ENCODE assay signal across 9 cellular contexts in the genomic region with DNA sequence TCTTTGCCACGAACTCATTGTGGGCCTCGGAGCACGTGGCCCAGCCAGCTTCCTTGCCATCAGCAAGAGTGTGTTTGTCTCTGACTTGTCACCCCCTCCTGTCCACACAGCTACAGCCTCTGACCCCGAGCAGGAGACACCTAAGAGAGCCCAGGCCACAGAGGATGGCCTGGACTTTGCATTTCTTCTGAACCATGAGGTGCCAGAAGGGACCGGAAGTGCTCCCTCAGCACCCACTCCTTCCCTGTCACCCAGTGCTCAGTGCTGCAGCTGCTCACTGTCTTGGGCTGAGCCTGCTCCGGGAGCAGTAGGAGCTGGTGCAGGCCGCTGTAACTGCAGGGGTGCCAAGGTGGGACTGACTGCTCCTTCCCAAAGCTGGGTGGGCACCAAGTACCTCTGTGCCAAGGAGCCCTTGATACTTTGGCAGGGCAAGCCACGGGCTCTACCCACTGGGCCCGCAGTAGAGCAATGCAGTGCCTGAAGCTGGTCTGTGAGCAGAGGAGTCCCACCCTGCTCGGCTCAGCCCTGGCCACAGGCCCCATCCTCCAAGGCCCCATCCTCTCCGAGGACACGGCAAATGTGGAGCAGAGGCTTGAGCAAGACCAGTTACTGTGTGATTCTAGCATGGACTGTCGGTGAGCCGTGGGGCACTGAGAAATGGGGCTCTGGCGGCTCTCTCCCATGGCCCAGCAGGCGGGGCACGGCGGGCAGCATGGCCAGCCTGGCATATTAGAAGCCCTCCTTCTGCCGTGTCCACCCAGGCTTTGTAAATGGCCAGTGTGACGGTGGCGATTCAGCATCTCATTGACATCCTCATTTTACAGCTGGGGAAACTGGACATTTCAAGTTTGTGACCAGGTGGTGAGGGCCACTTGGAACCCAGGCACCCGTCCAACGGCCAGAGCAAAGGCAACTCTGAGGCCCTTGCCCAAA. TPM values are rescaled to one million over a fixed set of nuclear protein-coding genes. Genes with fewer than 3 reads are reported as not detected.
DNase-seq lines count a peak whose midpoint lies in the region; ATAC-seq and TF ChIP-seq lines count a peak whose summit lies in the region.
"Had no signal": no experiment of that assay in that cellular context is flagged by ENCODE, and none has a peak within 500 bp of the region (broad histone marks: within the 10 kb centered on the region; RNA-seq: fewer than 3 reads in every experiment).

No MANE protein-coding gene starts in this region.

- peak overlapping the region; percentile 98 for H3K27ac Mint-ChIP-seq in activated CD8-positive, alpha-beta memory T cell treated with anti-CD3 and anti-CD28 coated beads, Interleukin-2, amount 10 ng/mL, durations not matched to agents 7 days and 5 days

- H3K4me3 Mint-ChIP-seq in activated CD8-positive, alpha-beta memory T cell treated with anti-CD3 and anti-CD28 coated beads, Interleukin-2, amount 10 ng/mL, durations not matched to agents 7 days and 5 days, result peak overlapping the region; percentile 99

- peaks cover 100% of the 10 kb centered on the region for H3K4me1 ChIP-seq in left ventricle myocardium inferior

- no peaks in the 10 kb centered on the region for H3K27me3 ChIP-seq in left ventricle myocardium inferior (ENCODE audit: low read depth)

- peak; percentile 12 for TF ChIP-seq POLR2A in GM19193 (IDR thresholded peaks at IDR 0.05; ENCODE audit: extremely low read depth, insufficient read depth, insufficient read length)

- peaks cover 63% of the 10 kb centered on the region for H3K36me3 Mint-ChIP-seq in activated CD8-positive, alpha-beta memory T cell treated with anti-CD3 and anti-CD28 coated beads, Interleukin-2, amount 10 ng/mL, durations not matched to agents 7 days and 5 days

- H3K27me3 Mint-ChIP-seq in activated CD8-positive, alpha-beta memory T cell treated with anti-CD3 and anti-CD28 coated beads, Interleukin-2, amount 10 ng/mL, durations not matched to agents 7 days and 5 days, result no peaks in the 10 kb centered on the region

- DNase-seq in activated CD8-positive, alpha-beta memory T cell treated with anti-CD3 and anti-CD28 coated beads, Interleukin-2, amount 10 ng/mL, durations not matched to agents 7 days and 5 days, result peak; percentile 66
- no peak for DNase-seq in left ventricle myocardium inferior
- peak; percentile 63 for DNase-seq in stimulated activated naive CD8-positive, alpha-beta T cell treated with anti-CD3 and anti-CD28 coated beads, Interleukin-15, Interleukin-2, amounts not matched to agents 100 U/mL and 50 U/mL, for 24 hours
- no peak for DNase-seq in NCI-H2196 treated with DMSO at 0.1 percent for 48 hours (lab: John Stamatoyannopoulos, UW; ENCODE audit: unreplicated experiment)
- DNase-seq in GF-D8 (lab: John Stamatoyannopoulos, UW), result no peak

- H3K4me1 Mint-ChIP-seq in activated CD8-positive, alpha-beta memory T cell treated with anti-CD3 and anti-CD28 coated beads, Interleukin-2, amount 10 ng/mL, durations not matched to agents 7 days and 5 days, result peaks cover 93% of the 10 kb centered on the region

- no peak for TF ChIP-seq CTCF in left ventricle myocardium inferior (IDR thresholded peaks at IDR 0.05; ENCODE audit: borderline replicate concordance)

- CTCF ChIA-PET in activated CD8-positive, alpha-beta memory T cell treated with anti-CD3 and anti-CD28 coated beads, Interleukin-2, amount 10 ng/mL, durations not matched to agents 7 days and 5 days (lab: Charles Lee), result interaction anchor here (0.8 to 9.3 kb wide), 9 partner anchors 10 to 129 kb away, joined by 3 to 137 read pairs (median 5); partner anchors contain the start of genes ANKRD13D, PPP1CA and SSH3

- no peaks in the 10 kb centered on the region for H3K9me3 ChIP-seq in left ventricle myocardium inferior (replicated peaks)

- intact Hi-C loops in left ventricle myocardium inferior (cut with micrococcal nuclease), result no loop called here

- no peaks in the 10 kb centered on the region for H3K9me3 Mint-ChIP-seq in activated CD8-positive, alpha-beta memory T cell treated with anti-CD3 and anti-CD28 coated beads, Interleukin-2, amount 10 ng/mL, durations not matched to agents 7 days and 5 days (ENCODE audit: low read depth)

- peaks cover 6% of the 10 kb centered on the region for H3K36me3 ChIP-seq in left ventricle myocardium inferior

- ATAC-seq in activated CD8-positive, alpha-beta memory T cell treated with anti-CD3 and anti-CD28 coated beads, Interleukin-2, amount 10 ng/mL, durations not matched to agents 7 days and 5 days, result peak; percentile 16
- ATAC-seq in stimulated activated naive CD8-positive, alpha-beta T cell treated with anti-CD3 and anti-CD28 coated beads, Interleukin-15, Interleukin-2, amounts not matched to agents 100 U/mL and 50 U/mL, for 24 hours, result peak; percentile 7
- ATAC-seq in GM18870 (IDR thresholded peaks at IDR 0.05; ENCODE audit: unreplicated experiment) (no peak), HG02870 (IDR thresholded peaks at IDR 0.05; ENCODE audit: unreplicated experiment) (no peak)
- ATAC-seq: left colon had no signal

- peak overlapping the region; percentile 94 for H3K27ac ChIP-seq in left ventricle myocardium inferior (replicated peaks)

- peak overlapping the region; percentile 98 for H3K4me3 ChIP-seq in left ventricle myocardium inferior

RNA-seq across cellular contexts. Expression of gene GRK2, which starts 6.3 kb away (rescaled TPM):
- total RNA-seq in activated CD8-positive, alpha-beta memory T cell treated with anti-CD3 and anti-CD28 coated beads, Interleukin-2, amount 10 ng/mL, durations not matched to agents 7 days and 5 days, result 100 to 1,000 TPM; 366 to 402 TPM
- total RNA-seq in left ventricle myocardium inferior, result 53.8 TPM

RNA-seq across cellular contexts. Expression of gene ANKRD13D, which starts 16.5 kb away (rescaled TPM):
- total RNA-seq in activated CD8-positive, alpha-beta memory T cell treated with anti-CD3 and anti-CD28 coated beads, Interleukin-2, amount 10 ng/mL, durations not matched to agents 7 days and 5 days, result 100 to 1,000 TPM; 148 to 172 TPM
- 11.8 TPM for total RNA-seq in left ventricle myocardium inferior

RNA-seq across cellular contexts. Expression of gene SSH3, which starts 30.7 kb away (rescaled TPM):
- total RNA-seq in activated CD8-positive, alpha-beta memory T cell treated with anti-CD3 and anti-CD28 coated beads, Interleukin-2, amount 10 ng/mL, durations not matched to agents 7 days and 5 days, result 10 to 100 TPM; 10.7 to 26.4 TPM
- total RNA-seq in left ventricle myocardium inferior, result 14.9 TPM

Comparison
In these comparisons a context has a peak if more than half of its experiments do, and no peak if none do; other contexts are left out.
1. ATAC-seq: peak in activated CD8-positive, alpha-beta memory T cell treated with anti-CD3 and anti-CD28 coated beads, Interleukin-2, amount 10 ng/mL, durations not matched to agents 7 days and 5 days (single experiment) and stimulated activated naive CD8-positive, alpha-beta T cell treated with anti-CD3 and anti-CD28 coated beads, Interleukin-15, Interleukin-2, amounts not matched to agents 100 U/mL and 50 U/mL, for 24 hours (single experiment); none in GM18870 (single experiment) and HG02870 (single experiment).
2. DNase-seq: peak in activated CD8-positive, alpha-beta memory T cell treated with anti-CD3 and anti-CD28 coated beads, Interleukin-2, amount 10 ng/mL, durations not matched to agents 7 days and 5 days (single experiment) and stimulated activated naive CD8-positive, alpha-beta T cell treated with anti-CD3 and anti-CD28 coated beads, Interleukin-15, Interleukin-2, amounts not matched to agents 100 U/mL and 50 U/mL, for 24 hours (single experiment); none in left ventricle myocardium inferior (single experiment), NCI-H2196 treated with DMSO at 0.1 percent for 48 hours (single experiment) and GF-D8 (single experiment).
3. RNA of gene ANKRD13D, which starts 16.5 kb away (total RNA-seq): 148 to 172 TPM in activated CD8-positive, alpha-beta memory T cell treated with anti-CD3 and anti-CD28 coated beads, Interleukin-2, amount 10 ng/mL, durations not matched to agents 7 days and 5 days; 11.8 TPM in left ventricle myocardium inferior (single experiment); every median in the first group is over 10 times any median in the second.